ENCODE assay signal across 16 cellular contexts in genomic region chr17:45334701-45335677, GRCh38. TPM values are rescaled to one million over a fixed set of nuclear protein-coding genes. Genes with fewer than 3 reads are reported as not detected.
DNase-seq lines count a peak whose midpoint lies in the region; ATAC-seq, FAIRE-seq and TF ChIP-seq lines count a peak whose summit lies in the region.
"Had no signal": no experiment of that assay in that cellular context is flagged by ENCODE, and none has a peak within 500 bp of the region (broad histone marks: within the 10 kb centered on the region; RNA-seq: fewer than 3 reads in every experiment).

No MANE protein-coding gene starts in this region.

- CTCF ChIA-PET in K562 (lab: Yijun Ruan, JAX; ENCODE audit: low intra/inter-chr PET ratio): no interaction called here

- no peaks in the 10 kb centered on the region for H3K9me3 ChIP-seq in K562 (replicated peaks; ENCODE audit: control insufficient read depth, insufficient read depth, low read depth, low read length)
- no peaks in the 10 kb centered on the region for H3K9me3 ChIP-seq in trophoblast cell (ENCODE audit: insufficient read depth, low read depth, low read length)
- H3K9me3 ChIP-seq in WERI-Rb-1 (ENCODE audit: severe bottlenecking): no peaks in the 10 kb centered on the region

- H3K9ac ChIP-seq in K562 (ENCODE audit: insufficient read depth in 1 of 2, low read depth in 2 of 2, low read length in 2 of 2): peak overlapping the region in 1 of 2 experiments; percentile 21; a peak in 1 of 4 replicates
- H3K9ac ChIP-seq in trophoblast cell (ENCODE audit: low read length): no peak overlapping the region

- H4K91ac ChIP-seq in trophoblast cell (ENCODE audit: low read depth, low read length): no peak overlapping the region

- intact Hi-C loops in K562 (cut with micrococcal nuclease): no loop called here

- H3K27me3 ChIP-seq in K562 (ENCODE audit: control insufficient read depth in 2 of 2, insufficient read depth in 2 of 2, low read length in 2 of 2) (no peaks in the 10 kb centered on the region), trophoblast cell (ENCODE audit: insufficient read depth, low read length) (no peaks in the 10 kb centered on the region), WERI-Rb-1 (ENCODE audit: insufficient read depth, low read depth, severe bottlenecking) (no peaks in the 10 kb centered on the region)

- POLR2A ChIA-PET in K562 (lab: Yijun Ruan, JAX): interaction anchor here (0.6 to 2.4 kb wide), 10 partner anchors 8 to 1967 kb away, joined by 3 to 15 read pairs (median 5); partner anchors contain the start of genes HEXIM1 and MAP3K14

- FAIRE-seq in HTR-8/SVneo (lab: Jason Lieb, UNC) (peak; percentile 4), K562 (lab: Jason Lieb, UNC) (no peak)

- no TSS peak for BruUV-seq in K562 (replicated peaks; lab: Mats Ljungman, UMichigan)

- H3K79me1 ChIP-seq in trophoblast cell (ENCODE audit: low read length): no peaks in the 10 kb centered on the region

- no peak overlapping the region for H4K12ac ChIP-seq in trophoblast cell (ENCODE audit: low read depth, low read length)

- H3K27ac ChIP-seq in K562 (ENCODE audit: extremely low read depth, low read depth, low read length) (no peak overlapping the region), trophoblast cell (ENCODE audit: low read depth, low read length) (no peak overlapping the region), WERI-Rb-1 (no peak overlapping the region)
- H3K27ac ChIP-seq: SK-N-MC had no signal

- H3K4me3 ChIP-seq in K562 (no peak overlapping the region), trophoblast cell (ENCODE audit: low read depth, low read length) (no peak overlapping the region), WERI-Rb-1 (ENCODE audit: low read depth, low read length) (no peak overlapping the region)
- H3K4me3 ChIP-seq: lung, SK-N-MC had no signal

- no peak for TF ChIP-seq POLR2A in K562 (conservative IDR thresholded peaks at IDR 0.05)

- no peak for TF ChIP-seq RAD21 in K562 (CRISPR knock-in tag; conservative IDR thresholded peaks at IDR 0.05 in 1 of 2, IDR thresholded peaks at IDR 0.05 in 1 of 2)

- H3K36me3 ChIP-seq in K562 (ENCODE audit: control insufficient read depth, insufficient read depth, low read length) (no peaks in the 10 kb centered on the region), trophoblast cell (ENCODE audit: control insufficient read depth in 1 of 2, insufficient read depth in 2 of 2, low read length in 2 of 2) (no peaks in the 10 kb centered on the region), WERI-Rb-1 (no peaks in the 10 kb centered on the region)

- H3K23ac ChIP-seq in trophoblast cell (ENCODE audit: low read length): no peak overlapping the region

- TF ChIP-seq CTCF in K562 (IDR thresholded peaks at IDR 0.05 in 2 of 3, conservative IDR thresholded peaks at IDR 0.05 in 1 of 3; ENCODE audit: insufficient read depth in 2 of 3, low read depth in 1 of 3, low read length in 3 of 3): no peak
- TF ChIP-seq CTCF in WERI-Rb-1 (IDR thresholded peaks at IDR 0.05; ENCODE audit: low read depth, low read length): no peak

- peak overlapping the region; percentile 70; the same call in 1 of the 2 replicates for H3K4me2 ChIP-seq in K562 (ENCODE audit: insufficient read depth, low read length)
- H3K4me2 ChIP-seq in trophoblast cell (ENCODE audit: low read length): no peak overlapping the region

- H2AFZ ChIP-seq in K562 (ENCODE audit: low read depth, low read length) (peak overlapping the region; percentile 56; the same call in 1 of the 2 replicates), trophoblast cell (ENCODE audit: insufficient read depth, low read length, poor library complexity) (no peak overlapping the region)

- no peak overlapping the region for H2BK12ac ChIP-seq in trophoblast cell (ENCODE audit: low read length)

- H3K79me2 ChIP-seq in K562 (ENCODE audit: control insufficient read depth, insufficient read depth, low read length) (peaks cover 4% of the 10 kb centered on the region; the same call in 2 of the 3 replicates), trophoblast cell (ENCODE audit: control insufficient read depth, insufficient read depth, low read length, poor library complexity) (no peaks in the 10 kb centered on the region)

- DNase-seq in COR-L47 (lab: John Stamatoyannopoulos, UW): peak; percentile 43
- no peak for DNase-seq in HTR-8/SVneo (ENCODE audit: insufficient read length, low spot score)
- DNase-seq in K562 (ENCODE audit: extremely low read depth in 1 of 4, low spot score in 3 of 4): no peak
- peak; percentile 66 to 74 for DNase-seq in trophoblast cell
- DNase-seq in WERI-Rb-1: no peak
- DNase-seq in medulla oblongata (ENCODE audit: extremely low spot score): no peak
- DNase-seq in effector CD8-positive, alpha-beta T cell (lab: John Stamatoyannopoulos, UW): no peak
- DNase-seq: activated CD4-positive, alpha-beta T cell treated with anti-CD3 and anti-CD28 coated beads for 48 hours; AML-193; GF-D8; NCI-H1694 treated with DMSO at 0.1 percent for 48 hours; NCI-H524; stimulated activated CD4-positive, alpha-beta T cell treated with anti-CD3 and anti-CD28 coated beads, Interleukin-1b, Interleukin-23, amount 100 ng/mL, for 48 hours; T-helper 9 cell had no signal

- H4K20me1 ChIP-seq in K562 (replicated peaks; ENCODE audit: control insufficient read depth, insufficient read depth, low read length): no peaks in the 10 kb centered on the region

- 68% methylated on average over 11 of the region's 11 CpGs for WGBS in K562 (ENCODE audit: insufficient coverage, low coverage, missing lambda C conversion rate)
- no CpG with 5 or more reads among the region's 11 CpGs for WGBS in trophoblast cell (ENCODE audit: extremely low coverage, insufficient coverage, insufficient read length)

- ATAC-seq in K562: no peak

- H3K9me1 ChIP-seq in K562 (ENCODE audit: control insufficient read depth, insufficient read depth, low read length): no peaks in the 10 kb centered on the region

- H3K4me1 ChIP-seq in K562 (replicated peaks in 1 of 2; ENCODE audit: control insufficient read depth in 2 of 2, insufficient read depth in 2 of 2, low read length in 2 of 2) (peaks cover 63 to 69% of the 10 kb centered on the region in 2 experiments), trophoblast cell (ENCODE audit: control insufficient read depth in 1 of 2, insufficient read depth in 2 of 2, low read length in 2 of 2) (no peaks in the 10 kb centered on the region)

- H2AK5ac ChIP-seq in trophoblast cell (ENCODE audit: low read length): no peak overlapping the region

- H4K8ac ChIP-seq in trophoblast cell (ENCODE audit: low read depth, low read length): no peak overlapping the region

- no peak for TF ChIP-seq EP300 in K562 (IDR thresholded peaks at IDR 0.05; ENCODE audit: low read length)

- no peak overlapping the region for H2BK5ac ChIP-seq in trophoblast cell (ENCODE audit: low read depth, low read length, poor library complexity)

- H3K18ac ChIP-seq in trophoblast cell (ENCODE audit: low read length): no peak overlapping the region

- H3K4ac ChIP-seq in trophoblast cell (ENCODE audit: low read depth, low read length): no peak overlapping the region

- no peak overlapping the region for H3K14ac ChIP-seq in trophoblast cell (ENCODE audit: low read length)

- H2BK120ac ChIP-seq in trophoblast cell (ENCODE audit: insufficient read depth, low read length, poor library complexity): no peak overlapping the region

- in situ Hi-C loops in K562 (cut with MboI): no loop called here

TF ChIP-seq in K562, 482 proteins besides CTCF, POLR2A, EP300 and RAD21:
- peak; percentile 32; the same call in 1 of the 2 replicates for TF ChIP-seq ZNF121 (CRISPR knock-in tag; conservative IDR thresholded peaks at IDR 0.05)
- no peak for TF ChIP-seq BCOR (IDR thresholded peaks at IDR 0.05)
TF ChIP-seq in K562: peak in this region for 1.

RNA-seq across cellular contexts. Expression of gene MAP3K14, which starts 18.2 kb away (rescaled TPM):
- total RNA-seq in K562 (2011; cell fraction: chromatin; rRNA removed; ENCODE audit: low replicate concordance): 11.9 and 31.3 TPM in 2 replicates
- total RNA-seq in K562 (2011; cell fraction: nucleolus; rRNA removed): 14.3 and 19.3 TPM in 2 replicates
- 11.7 and 12.4 TPM in 2 replicates for total RNA-seq in K562 (2011; cell fraction: nucleoplasm; rRNA removed)
- 2.9 and 4.8 TPM in 2 replicates for total RNA-seq in K562 (2014; rRNA removed)
- total RNA-seq in K562 (2014; rRNA removed; fragmentation: Illumina TruSeq; extraction: Trizol): 0.99 and 1.8 TPM in 2 replicates
- 3.2 and 3.5 TPM in 2 replicates for total RNA-seq in K562 (2015; rRNA removed; fragmentation: Illumina TruSeq; extraction: Trizol)
- total RNA-seq in K562 (2021): 7.9 and 8.7 TPM in 2 replicates
- polyA plus RNA-seq in K562 (2011; rRNA removed): 5.3 and 7.5 TPM in 2 replicates
- polyA plus RNA-seq in K562 (2011; cell fraction: cytosol; rRNA removed): 6.5 and 9.0 TPM in 2 replicates
- 16.1 and 28.3 TPM in 2 replicates for polyA plus RNA-seq in K562 (2011; cell fraction: nucleus; rRNA removed)
- 3.6 and 5.4 TPM in 2 replicates for polyA plus RNA-seq in K562 (2012)
- polyA plus RNA-seq in K562 (2014; fragmentation: Illumina TruSeq; extraction: Trizol): 3.7 and 3.9 TPM in 2 replicates
- under 1 TPM; 0.45 to 0.56 TPM for polyA plus RNA-seq in K562 (2014; fragmentation: Nextera tagmentation; extraction: Ambion mirVana)
- polyA plus RNA-seq in K562 (2014; rRNA removed): 4.9 TPM in 2 replicates
- polyA minus RNA-seq in K562 (2011; rRNA and poly(A)+ RNA removed): 3.2 and 6.0 TPM in 2 replicates
- polyA minus RNA-seq in K562 (2011; cell fraction: cytosol; rRNA and poly(A)+ RNA removed): 4.9 and 5.2 TPM in 2 replicates
- 7.8 and 8.2 TPM in 2 replicates for polyA minus RNA-seq in K562 (2011; cell fraction: nucleus; rRNA and poly(A)+ RNA removed)
- 1.1 and 1.3 TPM in 2 replicates for polyA plus RNA-seq in trophoblast cell (2013)

Comparison
In these comparisons a context has a peak if more than half of its experiments do, and no peak if none do; other contexts are left out.
1. DNase-seq: peak in COR-L47 (single experiment) and trophoblast cell (2 of 2); none in HTR-8/SVneo (single experiment), K562 (0 of 4), WERI-Rb-1 (single experiment), medulla oblongata (single experiment) and effector CD8-positive, alpha-beta T cell (single experiment).